ENCODE assay signal across 1 cellular context in the genomic region with DNA sequence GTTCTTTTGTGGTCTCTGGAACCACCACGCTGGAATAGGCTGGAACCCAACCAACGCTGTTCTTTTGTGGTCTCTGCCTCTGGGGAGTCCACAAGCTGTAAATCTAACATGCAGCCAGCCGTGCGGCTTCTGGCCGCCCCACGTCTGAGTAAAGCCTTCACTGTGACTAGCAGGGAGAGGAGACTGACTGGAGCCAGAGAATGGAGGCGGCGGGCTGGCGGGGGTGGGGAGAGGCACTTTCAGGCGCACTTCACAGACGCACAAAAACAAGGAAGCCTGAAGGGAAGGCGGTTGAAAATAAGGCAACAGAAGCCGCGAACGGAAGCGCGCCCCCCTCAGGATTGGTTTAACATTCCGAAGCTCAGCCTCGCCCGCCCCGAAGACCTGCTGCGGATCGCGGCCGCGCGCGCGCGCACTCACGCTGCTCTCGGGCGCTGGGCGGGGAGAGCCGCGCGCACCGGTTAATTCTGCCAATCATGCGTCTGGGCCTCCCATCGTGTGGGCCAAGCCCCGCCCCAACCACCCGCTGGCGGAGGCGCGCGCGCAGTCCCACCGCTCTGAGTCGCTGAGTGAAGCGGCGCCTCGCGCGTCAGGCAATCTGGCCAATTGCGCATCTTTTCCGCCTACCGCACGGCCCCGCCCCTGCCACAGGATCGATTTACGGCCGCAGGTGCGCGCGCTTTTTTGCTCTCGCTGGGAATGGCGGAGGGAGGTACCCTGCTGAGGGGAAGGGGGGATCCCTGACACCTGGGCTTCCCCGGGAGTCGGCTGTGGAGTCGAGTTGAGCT.
A peak's percentile ranks its signal among the peaks of the same experiment; 100 is the strongest.
TF ChIP-seq lines count a peak whose summit lies in the region.

A gene with protein sequence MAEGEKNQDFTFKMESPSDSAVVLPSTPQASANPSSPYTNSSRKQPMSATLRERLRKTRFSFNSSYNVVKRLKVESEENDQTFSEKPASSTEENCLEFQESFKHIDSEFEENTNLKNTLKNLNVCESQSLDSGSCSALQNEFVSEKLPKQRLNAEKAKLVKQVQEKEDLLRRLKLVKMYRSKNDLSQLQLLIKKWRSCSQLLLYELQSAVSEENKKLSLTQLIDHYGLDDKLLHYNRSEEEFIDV (plus strand): TSS at position 687 of the 788 bp plus-strand sequence. CDS start 13 bp downstream, at position 700.

TF ChIP-seq in IMR-90, 13 proteins besides CTCF, POLR2A, EP300 and RAD21 (continued from another document):
- TF ChIP-seq, protein P1, sequence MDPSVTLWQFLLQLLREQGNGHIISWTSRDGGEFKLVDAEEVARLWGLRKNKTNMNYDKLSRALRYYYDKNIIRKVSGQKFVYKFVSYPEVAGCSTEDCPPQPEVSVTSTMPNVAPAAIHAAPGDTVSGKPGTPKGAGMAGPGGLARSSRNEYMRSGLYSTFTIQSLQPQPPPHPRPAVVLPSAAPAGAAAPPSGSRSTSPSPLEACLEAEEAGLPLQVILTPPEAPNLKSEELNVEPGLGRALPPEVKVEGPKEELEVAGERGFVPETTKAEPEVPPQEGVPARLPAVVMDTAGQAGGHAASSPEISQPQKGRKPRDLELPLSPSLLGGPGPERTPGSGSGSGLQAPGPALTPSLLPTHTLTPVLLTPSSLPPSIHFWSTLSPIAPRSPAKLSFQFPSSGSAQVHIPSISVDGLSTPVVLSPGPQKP (IDR thresholded peaks at IDR 0.05; ENCODE audit: borderline replicate concordance, low read depth, low read length): no peak
- TF ChIP-seq MAZ (IDR thresholded peaks at IDR 0.05; ENCODE audit: borderline replicate concordance, low read depth, low read length): peak; percentile 65; the same call in 1 of the 2 replicates
- TF ChIP-seq SMC3 (IDR thresholded peaks at IDR 0.05; ENCODE audit: low read depth, low read length): peak; percentile 52; the same call in 1 of the 2 replicates
- TF ChIP-seq CHD1 (IDR thresholded peaks at IDR 0.05; ENCODE audit: low read depth, low read length): no peak
- TF ChIP-seq, protein P2, sequence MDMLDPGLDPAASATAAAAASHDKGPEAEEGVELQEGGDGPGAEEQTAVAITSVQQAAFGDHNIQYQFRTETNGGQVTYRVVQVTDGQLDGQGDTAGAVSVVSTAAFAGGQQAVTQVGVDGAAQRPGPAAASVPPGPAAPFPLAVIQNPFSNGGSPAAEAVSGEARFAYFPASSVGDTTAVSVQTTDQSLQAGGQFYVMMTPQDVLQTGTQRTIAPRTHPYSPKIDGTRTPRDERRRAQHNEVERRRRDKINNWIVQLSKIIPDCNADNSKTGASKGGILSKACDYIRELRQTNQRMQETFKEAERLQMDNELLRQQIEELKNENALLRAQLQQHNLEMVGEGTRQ (IDR thresholded peaks at IDR 0.05; ENCODE audit: low read depth, low read length): no peak
- TF ChIP-seq MAFK (IDR thresholded peaks at IDR 0.05; ENCODE audit: low read depth, low read length): no peak
- TF ChIP-seq CEBPB (IDR thresholded peaks at IDR 0.05; ENCODE audit: low read depth, low read length): no peak
